In the genomic region with DNA sequence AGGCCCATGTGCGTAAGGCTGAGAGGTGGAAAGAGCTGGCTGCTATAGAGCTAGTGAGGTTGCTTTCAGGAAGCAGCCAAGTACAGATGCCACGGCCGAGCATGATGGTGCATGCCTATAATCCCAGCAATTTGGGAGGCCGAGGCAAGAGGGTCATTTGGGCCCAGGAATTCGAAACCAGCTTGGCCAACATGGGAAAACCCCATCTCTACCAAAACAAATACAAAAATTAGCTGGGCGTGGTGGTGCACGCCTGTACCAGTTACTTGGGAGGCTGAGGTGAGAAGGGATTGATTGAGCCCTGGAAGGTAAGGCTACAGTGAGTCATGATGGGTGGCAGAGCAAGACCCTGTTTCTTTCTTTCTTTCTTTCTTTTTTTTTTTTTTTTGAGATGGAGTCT, we compare ENCODE assay signal across 15 cellular contexts. TPM values are rescaled to one million over a fixed set of nuclear protein-coding genes. Genes with fewer than 3 reads are reported as not detected.
DNase-seq lines count a peak whose midpoint lies in the region; ATAC-seq and TF ChIP-seq lines count a peak whose summit lies in the region.
"Had no signal": no experiment of that assay in that cellular context is flagged by ENCODE, and none has a peak within 500 bp of the region (broad histone marks: within the 10 kb centered on the region; RNA-seq: fewer than 3 reads in every experiment).

No MANE protein-coding gene starts in this region.

- no peak overlapping the region for H2AFZ ChIP-seq in Karpas-422 (ENCODE audit: low read length)

- H3K27me3 ChIP-seq in right cardiac atrium (ENCODE audit: control insufficient read depth, insufficient read depth) (no peaks in the 10 kb centered on the region), heart left ventricle (no peaks in the 10 kb centered on the region), Karpas-422 (ENCODE audit: low read length) (no peaks in the 10 kb centered on the region)

- H3K9ac ChIP-seq in Karpas-422 (ENCODE audit: low read length): peak overlapping the region; percentile 37; the same call in 1 of the 2 replicates

- 93% methylated on average over 7 of the region's 7 CpGs for WGBS in right cardiac atrium
- WGBS in heart left ventricle, 4 donors: 92 to 94% (median 92%) methylated on average over 7 of the region's 7 CpGs

- no peak overlapping the region for H3K27ac ChIP-seq in right cardiac atrium (ENCODE audit: low read length)
- no peak overlapping the region for H3K27ac ChIP-seq in heart left ventricle
- peak overlapping the region; percentile 81 for H3K27ac ChIP-seq in Karpas-422 (ENCODE audit: low read length)

- no peaks in the 10 kb centered on the region for H3K9me3 ChIP-seq in right cardiac atrium (ENCODE audit: control insufficient read depth, low read length)
- no peaks in the 10 kb centered on the region for H3K9me3 ChIP-seq in heart left ventricle
- H3K9me3 ChIP-seq in Karpas-422 (ENCODE audit: low read length): no peaks in the 10 kb centered on the region

- H3K4me1 ChIP-seq in right cardiac atrium (ENCODE audit: control insufficient read depth, insufficient read depth, low read length) (no peaks in the 10 kb centered on the region), heart left ventricle (peaks cover 0 to 27% (median 13%) of the 10 kb centered on the region in 12 donors), Karpas-422 (ENCODE audit: low read length) (peaks cover 48% of the 10 kb centered on the region)

- peak overlapping the region; percentile 83 for H3K4me2 ChIP-seq in Karpas-422 (ENCODE audit: low read depth, low read length, poor library complexity, severe bottlenecking)

- H3K9me2 ChIP-seq in Karpas-422 (replicated peaks; ENCODE audit: insufficient read depth, low read length): no peaks in the 10 kb centered on the region

- ATAC-seq in right cardiac atrium: no peak
- no peak for ATAC-seq in heart left ventricle
- ATAC-seq in HG03378 (IDR thresholded peaks at IDR 0.05; ENCODE audit: unreplicated experiment): no peak
- no peak for ATAC-seq in HG02763 (IDR thresholded peaks at IDR 0.05; ENCODE audit: unreplicated experiment)

- H3K36me3 ChIP-seq in heart left ventricle (no peaks in the 10 kb centered on the region), Karpas-422 (ENCODE audit: insufficient read depth, low read length) (no peaks in the 10 kb centered on the region)

- DNase-seq in right cardiac atrium: peak in 2 of 3 donors; percentile 22 to 24
- DNase-seq in heart left ventricle: no peak
- no peak for DNase-seq in Karpas-422
- DNase-seq in epithelial cell of esophagus (ENCODE audit: low read depth): peak; percentile 85
- DNase-seq in mesenteric fat pad (ENCODE audit: low spot score): no peak
- no peak for DNase-seq in GM10266 (ENCODE audit: extremely low spot score)
- DNase-seq: DMS79; NCI-H1092 treated with DMSO at 0.1 percent for 48 hours; NCI-H1436 treated with DMSO at 0.1 percent for 48 hours; NCI-H2227 treated with DMSO at 0.1 percent for 48 hours; NCI-H774; NK-92 treated with Interleukin-12 subunit alpha and Interleukin-12 subunit beta, amount 100 ng/mL, for 24 hours had no signal

- TF ChIP-seq CTCF in heart left ventricle (IDR thresholded peaks at IDR 0.05): no peak
- TF ChIP-seq CTCF in epithelial cell of esophagus (IDR thresholded peaks at IDR 0.05; ENCODE audit: insufficient read depth, low read depth, low read length, missing control alignments): no peak
- no peak for TF ChIP-seq CTCF in GM10266 (IDR thresholded peaks at IDR 0.05; ENCODE audit: control insufficient read depth, insufficient read depth, low read depth, missing control alignments)

- H4K20me1 ChIP-seq in Karpas-422 (ENCODE audit: insufficient read depth, low read depth, low read length): no peaks in the 10 kb centered on the region

- no peak for TF ChIP-seq POLR2A in heart left ventricle (IDR thresholded peaks at IDR 0.05)

- H3K4me3 ChIP-seq in right cardiac atrium (ENCODE audit: low read length): no peak overlapping the region
- H3K4me3 ChIP-seq in heart left ventricle: no peak overlapping the region
- peak overlapping the region; percentile 23; the same call in 1 of the 2 replicates for H3K4me3 ChIP-seq in Karpas-422 (ENCODE audit: low read length)
- H3K4me3 ChIP-seq in epithelial cell of esophagus (ENCODE audit: low read length): no peak overlapping the region

- H3K79me2 ChIP-seq in Karpas-422 (ENCODE audit: low read length): peaks cover 3% of the 10 kb centered on the region; the same call in 1 of the 2 replicates

- intact Hi-C loops in right cardiac atrium (cut with DNase I): no loop called here
- intact Hi-C loops in heart left ventricle (cut with DNase I): no loop called here

RNA-seq across cellular contexts. Expression of gene CCDC24, which starts 2.7 kb away (rescaled TPM):
- total RNA-seq in right cardiac atrium: 1 to 10 TPM; 1.2 to 2.5 (median 1.9) TPM
- polyA plus RNA-seq in right cardiac atrium: 2.8 TPM
- 1 to 10 TPM in 7 of 9 donors, under 1 TPM in 2; 0.67 to 3.4 (median 1.3) TPM for total RNA-seq in heart left ventricle
- polyA plus RNA-seq in heart left ventricle: 1 to 10 TPM in 1 of 2 donors, under 1 TPM in 1; 0.90 to 1.2 TPM
- 28.1 and 34.7 TPM in 2 replicates for total RNA-seq in Karpas-422 (2014; rRNA removed; shearing (Covaris generic); ENCODE audit: low replicate concordance)
- 3.9 TPM for total RNA-seq in mesenteric fat pad

RNA-seq across cellular contexts. Expression of gene B4GALT2, which starts 15.1 kb away (rescaled TPM):
- 10 to 100 TPM; 30.5 to 39.1 (median 34.5) TPM for total RNA-seq in right cardiac atrium
- polyA plus RNA-seq in right cardiac atrium: 29.3 TPM
- total RNA-seq in heart left ventricle: 10 to 100 TPM; 26.8 to 65.0 (median 40.2) TPM
- 10 to 100 TPM; 29.2 to 65.7 TPM for polyA plus RNA-seq in heart left ventricle
- total RNA-seq in Karpas-422 (2014; rRNA removed; shearing (Covaris generic); ENCODE audit: low replicate concordance): 42.9 and 68.7 TPM in 2 replicates
- total RNA-seq in mesenteric fat pad: 66.3 TPM

RNA-seq across cellular contexts. Expression of gene ATP6V0B, which starts 19.3 kb away (rescaled TPM):
- total RNA-seq in right cardiac atrium (100 to 1,000 TPM in 2 of 4 donors, 10 to 100 TPM in 2; 76.9 to 118 (median 99.2) TPM), heart left ventricle (100 to 1,000 TPM in 3 of 9 donors, 10 to 100 TPM in 6; 71.4 to 140 (median 93.2) TPM), mesenteric fat pad (133 TPM)
- polyA plus RNA-seq in right cardiac atrium (111 TPM), heart left ventricle (100 to 1,000 TPM in 1 of 2 donors, 10 to 100 TPM in 1; 84.7 to 235 TPM)
- total RNA-seq in Karpas-422 (2014; rRNA removed; shearing (Covaris generic); ENCODE audit: low replicate concordance): 386 and 447 TPM in 2 replicates

RNA-seq across cellular contexts. Expression of gene DPH2, which starts 24.3 kb away (rescaled TPM):
- total RNA-seq in right cardiac atrium (10 to 100 TPM; 14.2 to 19.0 (median 15.4) TPM), heart left ventricle (10 to 100 TPM; 13.2 to 36.7 (median 14.7) TPM), mesenteric fat pad (23.2 TPM)
- polyA plus RNA-seq in right cardiac atrium (10.7 TPM), heart left ventricle (10 to 100 TPM in 1 of 2 donors, 1 to 10 TPM in 1; 8.0 to 65.6 TPM)
- total RNA-seq in Karpas-422 (2014; rRNA removed; shearing (Covaris generic); ENCODE audit: low replicate concordance): 42.2 and 44.4 TPM in 2 replicates

RNA-seq across cellular contexts. Expression of gene SLC6A9, which starts 37.2 kb away (rescaled TPM):
- total RNA-seq in right cardiac atrium (1 to 10 TPM in 3 of 4 donors, under 1 TPM in 1; 0.95 to 1.6 (median 1.3) TPM), heart left ventricle (1 to 10 TPM in 6 of 9 donors, under 1 TPM in 3; 0.83 to 2.4 (median 1.1) TPM), mesenteric fat pad (2.2 TPM)
- polyA plus RNA-seq in right cardiac atrium (1.0 TPM), heart left ventricle (1 to 10 TPM in 1 of 2 donors, under 1 TPM in 1; 0.61 to 2.0 TPM)
- total RNA-seq in Karpas-422 (2014; rRNA removed; shearing (Covaris generic); ENCODE audit: low replicate concordance): 7.0 and 7.9 TPM in 2 replicates
- polyA plus RNA-seq: CD14-positive monocyte had no signal

Comparison
In these comparisons a context has a peak if more than half of its experiments do, and no peak if none do; other contexts are left out.
1. DNase-seq: peak in right cardiac atrium (2 of 3) and epithelial cell of esophagus (single experiment); none in heart left ventricle (0 of 5), Karpas-422 (single experiment), mesenteric fat pad (single experiment) and GM10266 (single experiment).